ENCODE assay signal across 8 cellular contexts in genomic region chr9:94805585-94805984, GRCh38.
DNase-seq lines count a peak whose midpoint lies in the region.

No MANE protein-coding gene starts in this region.

- no CpG with 5 or more reads among the region's 3 CpGs for WGBS in neuronal stem cell (ENCODE audit: extremely low coverage in 2 of 2, insufficient read length in 2 of 2, insufficient replicate concordance in 1 of 2), 2 donors

- no peak overlapping the region for H2AK5ac ChIP-seq in neuronal stem cell (ENCODE audit: low read depth, low read length)

- no peak overlapping the region for H4K8ac ChIP-seq in neuronal stem cell (ENCODE audit: low read depth, low read length)

- peak; percentile 39 to 45 for DNase-seq in NCI-H2081 (lab: John Stamatoyannopoulos, UW)
- DNase-seq in NCI-H2081 treated with DMSO at 0.1 percent for 48 hours (lab: John Stamatoyannopoulos, UW): no peak
- DNase-seq in adipocyte (ENCODE audit: low read depth): peak; percentile 95
- DNase-seq in kidney tubule cell (ENCODE audit: low spot score): peak; percentile 72
- peak; percentile 72 for DNase-seq in ureter (ENCODE audit: low spot score)
- no peak for DNase-seq in islet precursor cell
- DNase-seq in ACHN: no peak
- no peak for DNase-seq in neuronal stem cell (ENCODE audit: low spot score)

- H3K36me3 ChIP-seq in adipocyte (ENCODE audit: control insufficient read depth, insufficient read depth, low read length, severe bottlenecking): no peaks in the 10 kb centered on the region
- H3K36me3 ChIP-seq in neuronal stem cell (replicated peaks in 1 of 2; ENCODE audit: control insufficient read depth in 2 of 2, insufficient read depth in 2 of 2, low read length in 2 of 2): peaks cover 7 to 52% of the 10 kb centered on the region in 2 donors

- H2BK12ac ChIP-seq in neuronal stem cell (ENCODE audit: low read length): no peak overlapping the region

- no peak overlapping the region for H3K4me2 ChIP-seq in neuronal stem cell (ENCODE audit: insufficient read depth, low read length, poor library complexity, severe bottlenecking)

- no peak overlapping the region for H3K4ac ChIP-seq in neuronal stem cell (ENCODE audit: low read length)

- no peak overlapping the region for H2AFZ ChIP-seq in neuronal stem cell (ENCODE audit: low read length)

- no peak overlapping the region for H2BK15ac ChIP-seq in neuronal stem cell (ENCODE audit: low read length)

- H3K4me1 ChIP-seq in adipocyte (ENCODE audit: control insufficient read depth, insufficient read depth, low read length) (peaks cover 41% of the 10 kb centered on the region), neuronal stem cell (ENCODE audit: control insufficient read depth in 2 of 2, insufficient read depth in 1 of 2, low read depth in 1 of 2, low read length in 2 of 2) (peaks cover 0 to 10% of the 10 kb centered on the region in 2 donors)

- H3K18ac ChIP-seq in neuronal stem cell (ENCODE audit: low read length): no peak overlapping the region

- no peak overlapping the region for H3K27ac ChIP-seq in neuronal stem cell (replicated peaks; ENCODE audit: low read length)

- no peak overlapping the region for H2BK5ac ChIP-seq in neuronal stem cell (ENCODE audit: low read length)

- no peak overlapping the region for H2BK120ac ChIP-seq in neuronal stem cell (ENCODE audit: low read depth, low read length)

- H3K9me3 ChIP-seq in adipocyte (ENCODE audit: control insufficient read depth, low read length): no peaks in the 10 kb centered on the region
- no peaks in the 10 kb centered on the region for H3K9me3 ChIP-seq in neuronal stem cell (replicated peaks in 1 of 2; ENCODE audit: control insufficient read depth in 2 of 2, insufficient read depth in 1 of 2, low read depth in 1 of 2, low read length in 2 of 2)

- H3K27me3 ChIP-seq in adipocyte (replicated peaks; ENCODE audit: control insufficient read depth, insufficient read depth, low read length) (no peaks in the 10 kb centered on the region), neuronal stem cell (ENCODE audit: control insufficient read depth in 3 of 3, insufficient read depth in 3 of 3, low read depth in 1 of 3, low read length in 3 of 3) (no peaks in the 10 kb centered on the region)

- no peaks in the 10 kb centered on the region for H3K79me1 ChIP-seq in neuronal stem cell (ENCODE audit: low read depth, low read length)

- peak overlapping the region; percentile 72 for H3K9ac ChIP-seq in adipocyte (ENCODE audit: low read length)
- no peak overlapping the region for H3K9ac ChIP-seq in neuronal stem cell (ENCODE audit: low read depth, low read length, poor library complexity)

- H4K91ac ChIP-seq in neuronal stem cell (ENCODE audit: low read depth, low read length, poor library complexity): no peak overlapping the region

- H3K4me3 ChIP-seq in adipocyte (ENCODE audit: low read length) (peak overlapping the region; percentile 28), neuronal stem cell (ENCODE audit: low read length in 2 of 2) (no peak overlapping the region)

- in situ Hi-C loops in ACHN (cut with HindIII; ENCODE audit: low pct_ligation_motif_present, low pct_unique_long_range_greater_than_20kb, low sequenced_read_pairs): no loop called here

- H3K14ac ChIP-seq in neuronal stem cell (ENCODE audit: low read length): no peak overlapping the region

- no peak overlapping the region for H3K23ac ChIP-seq in neuronal stem cell (ENCODE audit: low read depth, low read length, poor library complexity)

Comparison
In these comparisons a context has a peak if more than half of its experiments do, and no peak if none do; other contexts are left out.
1. DNase-seq: peak in NCI-H2081 (2 of 2), adipocyte (single experiment), kidney tubule cell (single experiment) and ureter (single experiment); none in NCI-H2081 treated with DMSO at 0.1 percent for 48 hours (single experiment), islet precursor cell (single experiment), ACHN (single experiment) and neuronal stem cell (single experiment).